ENCODE assay signal across 9 cellular contexts in genomic region chr10:123614888-123615287, GRCh38. TPM values are rescaled to one million over a fixed set of nuclear protein-coding genes. Genes with fewer than 3 reads are reported as not detected.
DNase-seq lines count a peak whose midpoint lies in the region; ATAC-seq and TF ChIP-seq lines count a peak whose summit lies in the region.
"Had no signal": no experiment of that assay in that cellular context is flagged by ENCODE, and none has a peak within 500 bp of the region (broad histone marks: within the 10 kb centered on the region; RNA-seq: fewer than 3 reads in every experiment).

No MANE protein-coding gene starts in this region.

- no peak overlapping the region for H3K27ac ChIP-seq in Peyer's patch

- no peaks in the 10 kb centered on the region for H3K36me3 ChIP-seq in Peyer's patch
- no peaks in the 10 kb centered on the region for H3K36me3 ChIP-seq in kidney epithelial cell (ENCODE audit: control insufficient read depth, insufficient read depth, low read length)

- in situ Hi-C loops in astrocyte of the spinal cord (cut with HindIII; ENCODE audit: low sequenced_read_pairs), result no loop called here

- TF ChIP-seq POLR2A in Peyer's patch (IDR thresholded peaks at IDR 0.05), result no peak

- TF ChIP-seq CTCF in Peyer's patch (IDR thresholded peaks at IDR 0.05) (no peak), astrocyte of the spinal cord (IDR thresholded peaks at IDR 0.05; ENCODE audit: low read depth, low read length) (no peak), kidney epithelial cell (IDR thresholded peaks at IDR 0.05; ENCODE audit: insufficient read depth, low read length, poor library complexity, severe bottlenecking) (no peak)

- DNase-seq in GM19240 (ENCODE audit: insufficient read length, low spot score) (peak; percentile 30), Peyer's patch (peak in 2 of 3 donors; percentile 63 to 74), astrocyte of the spinal cord (ENCODE audit: low read depth, low spot score) (peak; percentile 17), kidney epithelial cell (ENCODE audit: low read depth) (peak; percentile 4), NCI-H1417 (lab: John Stamatoyannopoulos, UW) (no peak)
- DNase-seq in stimulated activated CD8-positive, alpha-beta memory T cell treated with anti-CD3 and anti-CD28 coated beads, Interleukin-4, amount 100 ng/mL, for 48 hours, result peak; percentile 73

- ATAC-seq in GM21515 (IDR thresholded peaks at IDR 0.05; ENCODE audit: unreplicated experiment), result no peak
- no peak for ATAC-seq in GM19455 (IDR thresholded peaks at IDR 0.05; ENCODE audit: unreplicated experiment)

- H3K4me1 ChIP-seq in Peyer's patch, result no peaks in the 10 kb centered on the region

- H3K4me3 ChIP-seq in Peyer's patch (no peak overlapping the region), astrocyte of the spinal cord (ENCODE audit: low read depth, low read length) (no peak overlapping the region), kidney epithelial cell (ENCODE audit: low read depth, low read length) (no peak overlapping the region)

- H3K9me3 ChIP-seq in Peyer's patch, result no peaks in the 10 kb centered on the region

- H3K27me3 ChIP-seq in Peyer's patch (no peaks in the 10 kb centered on the region), kidney epithelial cell (ENCODE audit: control insufficient read depth, insufficient read depth, low read length) (no peaks in the 10 kb centered on the region)

RNA-seq across cellular contexts. Expression of gene GPR26, which starts 51.3 kb away (rescaled TPM):
- total RNA-seq in Peyer's patch, result not detected
- 0.55 and 0.71 TPM in 2 replicates for total RNA-seq in kidney epithelial cell
- total RNA-seq: glomerular endothelial cell had no signal

Comparison
In these comparisons a context has a peak if more than half of its experiments do, and no peak if none do; other contexts are left out.
1. DNase-seq: peak in GM19240 (single experiment), Peyer's patch (2 of 3), astrocyte of the spinal cord (single experiment), kidney epithelial cell (single experiment) and stimulated activated CD8-positive, alpha-beta memory T cell treated with anti-CD3 and anti-CD28 coated beads, Interleukin-4, amount 100 ng/mL, for 48 hours (single experiment); none in NCI-H1417 (0 of 3).